ENCODE assay signal across 20 cellular contexts in the genomic region with DNA sequence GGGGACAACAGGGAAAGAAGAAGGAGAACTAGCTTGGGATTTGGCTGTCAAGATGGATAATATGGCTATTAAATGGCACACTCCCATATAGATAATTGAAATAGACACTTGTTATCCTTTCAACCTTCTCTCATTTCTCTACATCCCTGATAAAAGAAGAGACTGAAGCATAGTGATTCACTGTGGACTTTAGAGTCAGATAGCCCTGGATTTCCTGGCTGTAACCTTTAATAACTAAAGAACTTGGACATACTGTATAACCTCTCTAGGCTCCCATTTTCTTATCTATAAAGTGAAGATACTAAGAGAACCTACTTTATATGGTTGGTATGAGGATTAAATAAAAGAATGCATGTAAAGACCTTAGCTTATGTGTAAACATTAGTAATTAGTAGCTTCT.
DNase-seq lines count a peak whose midpoint lies in the region; ATAC-seq and TF ChIP-seq lines count a peak whose summit lies in the region.
"Had no signal": no experiment of that assay in that cellular context is flagged by ENCODE, and none has a peak within 500 bp of the region (broad histone marks: within the 10 kb centered on the region; RNA-seq: fewer than 3 reads in every experiment).

No MANE protein-coding gene starts in this region.

- no peaks in the 10 kb centered on the region for H3K27me3 ChIP-seq in IMR-90 (ENCODE audit: control insufficient read depth, insufficient read depth, low read length)
- no peaks in the 10 kb centered on the region for H3K27me3 ChIP-seq in prostate gland (replicated peaks; ENCODE audit: insufficient read depth)
- H3K27me3 ChIP-seq in colonic mucosa = no peaks in the 10 kb centered on the region
- H3K27me3 ChIP-seq: BLaER1 had no signal

- no TSS peak for BruUV-seq in IMR-90 (replicated peaks; lab: Mats Ljungman, UMichigan)

- no peak overlapping the region for H2BK15ac ChIP-seq in IMR-90 (ENCODE audit: low read depth, low read length)

- no peaks in the 10 kb centered on the region for H4K20me1 ChIP-seq in IMR-90 (ENCODE audit: insufficient read depth, low read length)
- H4K20me1 ChIP-seq: BLaER1 had no signal

- no peak overlapping the region for H2BK20ac ChIP-seq in IMR-90 (ENCODE audit: low read depth, low read length)

- TF ChIP-seq CTCF in IMR-90 (conservative IDR thresholded peaks at IDR 0.05; ENCODE audit: low read depth, low read length) (no peak), prostate gland (IDR thresholded peaks at IDR 0.05) (no peak), colonic mucosa (IDR thresholded peaks at IDR 0.05) (no peak)

- no peaks in the 10 kb centered on the region; the same call in 1 of the 2 replicates for H3K36me3 ChIP-seq in IMR-90 (ENCODE audit: control insufficient read depth, insufficient read depth, low read length)
- H3K36me3 ChIP-seq in prostate gland = no peaks in the 10 kb centered on the region
- no peaks in the 10 kb centered on the region for H3K36me3 ChIP-seq in colonic mucosa
- H3K36me3 ChIP-seq: BLaER1 had no signal

- H2AFZ ChIP-seq in IMR-90 (replicated peaks; ENCODE audit: low read length, poor library complexity) = no peak overlapping the region
- H2AFZ ChIP-seq: GM23338 had no signal

- CTCF ChIA-PET in IMR-90 (lab: Yijun Ruan, JAX) = no interaction called here

- H3K4me3 ChIP-seq in IMR-90 (ENCODE audit: insufficient read depth, low read depth, low read length) = no peak overlapping the region
- H3K4me3 ChIP-seq in prostate gland = no peak overlapping the region
- H3K4me3 ChIP-seq in colonic mucosa = no peak overlapping the region
- H3K4me3 ChIP-seq: BLaER1, GM23338 had no signal

- DNase-seq in NCI-H82 (lab: John Stamatoyannopoulos, UW) (peak; percentile 22), NCI-H82 treated with DMSO at 0.1 percent for 48 hours (lab: John Stamatoyannopoulos, UW; ENCODE audit: unreplicated experiment) (no peak), IMR-90 (no peak), left lobe of liver (ENCODE audit: low spot score) (no peak), prostate gland (ENCODE audit: low spot score) (no peak), colonic mucosa (no peak), NCI-H1048 (lab: John Stamatoyannopoulos, UW) (no peak)
- DNase-seq: Caco-2; CD4-positive, CD25-positive, alpha-beta regulatory T cell; CD8-positive, alpha-beta T cell; DMS 273 treated with DMSO at 0.1 percent for 48 hours; DMS53; DMS79 treated with DMSO at 0.1 percent for 48 hours; GF-D8; H9 had no signal

- no peak overlapping the region for H3K27ac ChIP-seq in IMR-90 (ENCODE audit: insufficient read depth, low read length)
- H3K27ac ChIP-seq in prostate gland = no peak overlapping the region
- no peak overlapping the region for H3K27ac ChIP-seq in colonic mucosa
- H3K27ac ChIP-seq: 22Rv1, BLaER1, C4-2B had no signal

- H2AK9ac ChIP-seq in IMR-90 (replicated peaks; ENCODE audit: low read depth, low read length, poor library complexity) = no peak overlapping the region

- in situ Hi-C loops in IMR-90 (cut with MboI; ENCODE audit: low sequenced_read_pairs) = no loop called here

- ATAC-seq in IMR-90 (ENCODE audit: low read depth) = no peak
- ATAC-seq in left lobe of liver = peak; percentile 41
- ATAC-seq: CD8-positive, alpha-beta T cell; GM23338; HCT116 had no signal

- no peak overlapping the region for H3K4ac ChIP-seq in IMR-90 (ENCODE audit: low read depth, low read length)

- no peak overlapping the region for H2BK5ac ChIP-seq in IMR-90 (ENCODE audit: low read depth, low read length, poor library complexity, severe bottlenecking)

- no peak overlapping the region for H2BK120ac ChIP-seq in IMR-90 (ENCODE audit: low read depth, low read length)

- H3K56ac ChIP-seq in IMR-90 (ENCODE audit: extremely low read depth, insufficient read depth, low read length) = no peak overlapping the region

- H3K4me1 ChIP-seq in IMR-90 (ENCODE audit: control insufficient read depth, insufficient read depth, low read length) = no peaks in the 10 kb centered on the region
- no peaks in the 10 kb centered on the region for H3K4me1 ChIP-seq in prostate gland (replicated peaks)
- H3K4me1 ChIP-seq in colonic mucosa = no peaks in the 10 kb centered on the region
- H3K4me1 ChIP-seq: Caco-2 had no signal

- H4K91ac ChIP-seq in IMR-90 (ENCODE audit: insufficient read depth, low read depth, low read length) = no peak overlapping the region

- no peak overlapping the region for H2AK5ac ChIP-seq in IMR-90 (ENCODE audit: low read depth, low read length)

- intact Hi-C loops in IMR-90 (cut with micrococcal nuclease) = no loop called here
- intact Hi-C loops in prostate gland (cut with DNase I) = no loop called here
- intact Hi-C loops in colonic mucosa (cut with DNase I) = no loop called here

- H4K8ac ChIP-seq in IMR-90 (ENCODE audit: low read depth in 2 of 2, low read length in 2 of 2) = no peak overlapping the region

- no peak for TF ChIP-seq RAD21 in IMR-90 (IDR thresholded peaks at IDR 0.05; ENCODE audit: low read length)

- H3K79me1 ChIP-seq in IMR-90 (ENCODE audit: low read depth in 1 of 2, low read length in 2 of 2) = no peaks in the 10 kb centered on the region

- dilution Hi-C loops in IMR-90 (cut with HindIII; ENCODE audit: low sequenced_read_pairs, unreplicated experiment) = no loop called here

- H3K23ac ChIP-seq in IMR-90 (ENCODE audit: low read depth, low read length) = no peak overlapping the region

- no peak overlapping the region for H4K5ac ChIP-seq in IMR-90 (ENCODE audit: low read depth, low read length)

- no peak overlapping the region for H3K4me2 ChIP-seq in IMR-90 (ENCODE audit: low read depth, low read length)

- no peak for TF ChIP-seq POLR2A in IMR-90 (IDR thresholded peaks at IDR 0.05; ENCODE audit: low read depth, low read length)
- TF ChIP-seq POLR2A in prostate gland (IDR thresholded peaks at IDR 0.05) = no peak

- H3K9me1 ChIP-seq in IMR-90 (ENCODE audit: insufficient read depth, low read length) = peaks cover 3% of the 10 kb centered on the region; the same call in 1 of the 2 replicates

- POLR2A ChIA-PET in IMR-90 (lab: Charles Lee; ENCODE audit: unreplicated experiment) = no interaction called here

- no peaks in the 10 kb centered on the region for H3K9me3 ChIP-seq in IMR-90 (ENCODE audit: control insufficient read depth, insufficient read depth, low read length)
- no peaks in the 10 kb centered on the region for H3K9me3 ChIP-seq in prostate gland
- no peaks in the 10 kb centered on the region for H3K9me3 ChIP-seq in colonic mucosa
- H3K9me3 ChIP-seq: BLaER1, Caco-2 had no signal

- no peak overlapping the region for H3K18ac ChIP-seq in IMR-90 (ENCODE audit: low read depth, low read length)

- peak overlapping the region; percentile 72; the same call in 1 of the 2 replicates for H3K14ac ChIP-seq in IMR-90 (replicated peaks; ENCODE audit: low read depth, low read length)

- H3K9ac ChIP-seq in IMR-90 (ENCODE audit: low read depth, low read length) (no peak overlapping the region), colonic mucosa (ENCODE audit: low read depth in 2 of 2, low read length in 2 of 2) (no peak overlapping the region)
- H3K9ac ChIP-seq: BLaER1 had no signal

TF ChIP-seq in IMR-90, 13 proteins besides CTCF, POLR2A, EP300 and RAD21:
- no peak for TF ChIP-seq MAZ (IDR thresholded peaks at IDR 0.05; ENCODE audit: borderline replicate concordance, low read depth, low read length)
- TF ChIP-seq CEBPB (IDR thresholded peaks at IDR 0.05; ENCODE audit: low read depth, low read length) = no peak
